Comparison of ENCODE assay signal across 12 cellular contexts in genomic region chr4:11548529-11549176, GRCh38.
DNase-seq lines count a peak whose midpoint lies in the region; ATAC-seq, FAIRE-seq and TF ChIP-seq lines count a peak whose summit lies in the region.
"Had no signal": no experiment of that assay in that cellular context is flagged by ENCODE, and none has a peak within 500 bp of the region (broad histone marks: within the 10 kb centered on the region; RNA-seq: fewer than 3 reads in every experiment).

No MANE protein-coding gene starts in this region.

- no peaks in the 10 kb centered on the region for H3K9me2 ChIP-seq in SK-N-SH

- no peaks in the 10 kb centered on the region for H3K79me2 ChIP-seq in SK-N-SH (ENCODE audit: insufficient read depth)

- WGBS in SK-N-SH (ENCODE audit: low lambda C conversion rate), result 6% methylated on average over 2 of the region's 2 CpGs

- POLR2A ChIA-PET in A673 (lab: Charles Lee; ENCODE audit: low non-redundant PET) (no interaction called here), SK-N-SH (lab: Yijun Ruan, JAX) (no interaction called here)

- ATAC-seq in GM19467 (IDR thresholded peaks at IDR 0.05; ENCODE audit: unreplicated experiment), result peak; percentile 87
- peak; percentile 90 for ATAC-seq in HG03139 (IDR thresholded peaks at IDR 0.05; ENCODE audit: unreplicated experiment)
- ATAC-seq: CD8-positive, alpha-beta T cell had no signal

- H3F3A ChIP-seq in SK-N-SH (replicated peaks; ENCODE audit: insufficient read depth), result no peaks in the 10 kb centered on the region

- H3K4me2 ChIP-seq in SK-N-SH, result no peak overlapping the region

- CTCF ChIA-PET in A673 (lab: Charles Lee), result no interaction called here
- CTCF ChIA-PET in SK-N-SH (lab: Yijun Ruan, JAX), result no interaction called here

- no peak overlapping the region for H3K9ac ChIP-seq in SK-N-SH

- H3K4me3 ChIP-seq in bronchial epithelial cell (ENCODE audit: low read depth, low read length) (no peak overlapping the region), A673 (ENCODE audit: low read depth, low read length, poor library complexity, severe bottlenecking) (no peak overlapping the region), SK-N-SH (ENCODE audit: low read depth in 2 of 2, low read length in 1 of 2) (no peak overlapping the region)

- FAIRE-seq in bronchial epithelial cell (lab: Jason Lieb, UNC), result no peak

- H4K20me1 ChIP-seq in SK-N-SH (ENCODE audit: insufficient read depth), result no peaks in the 10 kb centered on the region

- intact Hi-C loops in A673 (cut with micrococcal nuclease; ENCODE audit: unreplicated experiment), result no loop called here

- no peaks in the 10 kb centered on the region for H3K36me3 ChIP-seq in bronchial epithelial cell (ENCODE audit: control insufficient read depth, insufficient read depth, low read length)
- no peaks in the 10 kb centered on the region for H3K36me3 ChIP-seq in A673 (ENCODE audit: insufficient read depth, low read length, poor library complexity, severe bottlenecking)
- H3K36me3 ChIP-seq in SK-N-SH (replicated peaks in 1 of 2; ENCODE audit: control insufficient read depth in 1 of 2, insufficient read depth in 2 of 2, low read length in 1 of 2), result no peaks in the 10 kb centered on the region

- peaks cover 24% of the 10 kb centered on the region for H3K9me3 ChIP-seq in A673 (ENCODE audit: low read depth, low read length, poor library complexity, severe bottlenecking)
- no peaks in the 10 kb centered on the region for H3K9me3 ChIP-seq in SK-N-SH

- TF ChIP-seq EP300 in SK-N-SH (IDR thresholded peaks at IDR 0.05; ENCODE audit: borderline replicate concordance in 1 of 2, low read depth in 1 of 2, low read length in 1 of 2), result no peak

- H3K27ac ChIP-seq in A673 (ENCODE audit: low read depth, low read length, poor library complexity, severe bottlenecking) (no peak overlapping the region), SK-N-SH (ENCODE audit: low read depth in 2 of 2, low read length in 1 of 2) (no peak overlapping the region)
- H3K27ac ChIP-seq: HL-60 had no signal

- H2AFZ ChIP-seq in SK-N-SH (ENCODE audit: low read depth), result no peak overlapping the region

- no peaks in the 10 kb centered on the region for H3K27me3 ChIP-seq in bronchial epithelial cell (ENCODE audit: control insufficient read depth, insufficient read depth, low read length)
- H3K27me3 ChIP-seq in A673 (replicated peaks; ENCODE audit: insufficient read depth, low read depth, low read length, poor library complexity), result no peaks in the 10 kb centered on the region
- H3K27me3 ChIP-seq in SK-N-SH (ENCODE audit: insufficient read depth), result no peaks in the 10 kb centered on the region

- H3K4me1 ChIP-seq in A673 (ENCODE audit: insufficient read depth, low read length, poor library complexity, severe bottlenecking) (no peaks in the 10 kb centered on the region), SK-N-SH (ENCODE audit: control insufficient read depth in 1 of 2, insufficient read depth in 2 of 2, low read depth in 1 of 2, low read length in 1 of 2) (no peaks in the 10 kb centered on the region)

- TF ChIP-seq CTCF in bronchial epithelial cell (IDR thresholded peaks at IDR 0.05; ENCODE audit: insufficient read depth, low read length, severe bottlenecking) (no peak), A673 (conservative IDR thresholded peaks at IDR 0.05; ENCODE audit: low read depth, low read length) (no peak), SK-N-SH (IDR thresholded peaks at IDR 0.05) (no peak)

- DNase-seq in DMS53 treated with DMSO at 0.1 percent for 48 hours (lab: John Stamatoyannopoulos, UW; ENCODE audit: unreplicated experiment), result peak; percentile 92
- peak; percentile 94 for DNase-seq in bronchial epithelial cell (ENCODE audit: low read depth)
- DNase-seq in NCI-H2196 treated with DMSO at 0.1 percent for 48 hours (lab: John Stamatoyannopoulos, UW; ENCODE audit: unreplicated experiment), result no peak
- DNase-seq in A673 (ENCODE audit: low spot score), result no peak
- DNase-seq in A172 (ENCODE audit: low spot score), result no peak
- no peak for DNase-seq in SK-N-SH
- DNase-seq: activated CD8-positive, alpha-beta memory T cell treated with anti-CD3 and anti-CD28 coated beads, Interleukin-2, amount 50 U/mL, for 48 hours; CD8-positive, alpha-beta T cell; NK-92 treated with Interleukin-12 subunit alpha and Interleukin-12 subunit beta, amount 100 ng/mL, for 24 hours had no signal

- TF ChIP-seq RAD21 in SK-N-SH (IDR thresholded peaks at IDR 0.05; ENCODE audit: low read length), result no peak

- BruUV-seq in A673 (replicated peaks; lab: Mats Ljungman, UMichigan), result no TSS peak

TF ChIP-seq in SK-N-SH, 30 proteins besides CTCF, POLR2A, EP300 and RAD21:
- no peak for TF ChIP-seq NFIC (IDR thresholded peaks at IDR 0.05; ENCODE audit: borderline replicate concordance)
- TF ChIP-seq MAX (IDR thresholded peaks at IDR 0.05; ENCODE audit: low read depth), result no peak
- TF ChIP-seq TAF1 (IDR thresholded peaks at IDR 0.05; ENCODE audit: borderline replicate concordance, low read depth, low read length), result no peak
- no peak for TF ChIP-seq GABPA (IDR thresholded peaks at IDR 0.05; ENCODE audit: low read depth)
- TF ChIP-seq RFX5 (IDR thresholded peaks at IDR 0.05; ENCODE audit: low read length), result no peak
- no peak for TF ChIP-seq IRF3 (IDR thresholded peaks at IDR 0.05; ENCODE audit: low read depth, low read length)
- no peak for TF ChIP-seq FOSL2 (IDR thresholded peaks at IDR 0.05; ENCODE audit: borderline replicate concordance, low read depth)
- no peak for TF ChIP-seq MEF2A (IDR thresholded peaks at IDR 0.05; ENCODE audit: borderline replicate concordance, low read depth)
- TF ChIP-seq REST (IDR thresholded peaks at IDR 0.05; ENCODE audit: low read depth, low read length), result no peak
- no peak for TF ChIP-seq PBX3 (IDR thresholded peaks at IDR 0.05)
- TF ChIP-seq RCOR1 (IDR thresholded peaks at IDR 0.05; ENCODE audit: low read length), result no peak
- TF ChIP-seq USF2 (IDR thresholded peaks at IDR 0.05; ENCODE audit: borderline replicate concordance, low read depth, low read length), result no peak
- no peak for TF ChIP-seq ELF1 (IDR thresholded peaks at IDR 0.05)

Comparison
In these comparisons a context has a peak if more than half of its experiments do, and no peak if none do; other contexts are left out.
1. DNase-seq: peak in DMS53 treated with DMSO at 0.1 percent for 48 hours (single experiment) and bronchial epithelial cell (single experiment); none in NCI-H2196 treated with DMSO at 0.1 percent for 48 hours (single experiment), A673 (single experiment), A172 (single experiment) and SK-N-SH (single experiment).